ENCODE assay signal across 23 cellular contexts in genomic region chr14:65465584-65465983, GRCh38.
"Had no signal": no experiment of that assay in that cellular context is flagged by ENCODE, and none has a peak within 500 bp of the region (broad histone marks: within the 10 kb centered on the region; RNA-seq: fewer than 3 reads in every experiment).

No MANE protein-coding gene starts in this region.

- H3K27ac ChIP-seq: body of pancreas, cardiac muscle cell, epithelial cell of prostate, gastroesophageal sphincter, heart left ventricle, parathyroid adenoma, tibial artery, WERI-Rb-1 had no signal

- H3K4me3 ChIP-seq: body of pancreas, cardiac muscle cell, gastroesophageal sphincter, heart left ventricle, tibial artery had no signal

- DNase-seq: activated CD4-positive, alpha-beta T cell treated with anti-CD3 and anti-CD28 coated beads for 1 hour; activated CD4-positive, alpha-beta T cell treated with anti-CD3 and anti-CD28 coated beads, Interleukin-2, amount 50 U/mL, for 1 hour; activated CD8-positive, alpha-beta T cell treated with anti-CD3 and anti-CD28 coated beads, Interleukin-2, amount 10 ng/mL, durations not matched to agents 7 days and 5 days; activated gamma-delta T cell treated with Interleukin-2 at 50 U/mL for 16 hours; anterior cingulate cortex; body of pancreas; heart left ventricle; islet precursor cell; left cardiac atrium; nucleus accumbens; right cardiac atrium; stimulated activated CD4-positive, alpha-beta T cell treated with anti-CD3 and anti-CD28 coated beads, Interleukin-12 subunit alpha, Interleukin-12 subunit beta, amount 100 ng/mL, for 4 hours; stimulated activated CD4-positive, alpha-beta T cell treated with anti-CD3 and anti-CD28 coated beads, Interleukin-4, amount 100 ng/mL, for 4 hours; substantia nigra; tibial artery; WERI-Rb-1 had no signal

- ATAC-seq: activated CD8-positive, alpha-beta T cell treated with anti-CD3 and anti-CD28 coated beads, Interleukin-2, amount 10 ng/mL, durations not matched to agents 7 days and 5 days; body of pancreas; gastroesophageal sphincter; heart left ventricle; left cardiac atrium; right cardiac atrium had no signal

- H3K27me3 ChIP-seq: body of pancreas, cardiac muscle cell, gastroesophageal sphincter, heart left ventricle, tibial artery had no signal

- H3K9me3 Mint-ChIP-seq: activated naive CD4-positive, alpha-beta T cell treated with anti-CD3 and anti-CD28 coated beads, Interleukin-2, amount 50 U/mL, for 24 hours; nephron; stimulated activated naive CD8-positive, alpha-beta T cell treated with anti-CD3 and anti-CD28 coated beads, Interleukin-15, Interleukin-2, amounts not matched to agents 100 ng/mL and 50 ng/mL, for 24 hours had no signal

- H3K27ac Mint-ChIP-seq: activated CD8-positive, alpha-beta T cell treated with anti-CD3 and anti-CD28 coated beads, Interleukin-2, amount 10 ng/mL, durations not matched to agents 7 days and 5 days; activated naive CD4-positive, alpha-beta T cell treated with anti-CD3 and anti-CD28 coated beads, Interleukin-2, amount 50 U/mL, for 24 hours; nephron; stimulated activated naive CD8-positive, alpha-beta T cell treated with anti-CD3 and anti-CD28 coated beads, Interleukin-15, Interleukin-2, amounts not matched to agents 100 ng/mL and 50 ng/mL, for 24 hours had no signal

- H3K4me3 Mint-ChIP-seq: activated CD8-positive, alpha-beta T cell treated with anti-CD3 and anti-CD28 coated beads, Interleukin-2, amount 10 ng/mL, durations not matched to agents 7 days and 5 days; activated naive CD4-positive, alpha-beta T cell treated with anti-CD3 and anti-CD28 coated beads, Interleukin-2, amount 50 U/mL, for 24 hours; nephron; stimulated activated naive CD8-positive, alpha-beta T cell treated with anti-CD3 and anti-CD28 coated beads, Interleukin-15, Interleukin-2, amounts not matched to agents 100 ng/mL and 50 ng/mL, for 24 hours had no signal

- H3K9me3 ChIP-seq: body of pancreas, gastroesophageal sphincter, heart left ventricle, tibial artery had no signal

- H3K4me1 ChIP-seq: body of pancreas, gastroesophageal sphincter, parathyroid adenoma had no signal

- H3K27me3 Mint-ChIP-seq: activated naive CD4-positive, alpha-beta T cell treated with anti-CD3 and anti-CD28 coated beads, Interleukin-2, amount 50 U/mL, for 24 hours; stimulated activated naive CD8-positive, alpha-beta T cell treated with anti-CD3 and anti-CD28 coated beads, Interleukin-15, Interleukin-2, amounts not matched to agents 100 ng/mL and 50 ng/mL, for 24 hours had no signal

- H3K36me3 ChIP-seq: cardiac muscle cell, heart left ventricle, tibial artery, WERI-Rb-1 had no signal
